19 cellular contexts compared by ENCODE assay signal in the genomic region with DNA sequence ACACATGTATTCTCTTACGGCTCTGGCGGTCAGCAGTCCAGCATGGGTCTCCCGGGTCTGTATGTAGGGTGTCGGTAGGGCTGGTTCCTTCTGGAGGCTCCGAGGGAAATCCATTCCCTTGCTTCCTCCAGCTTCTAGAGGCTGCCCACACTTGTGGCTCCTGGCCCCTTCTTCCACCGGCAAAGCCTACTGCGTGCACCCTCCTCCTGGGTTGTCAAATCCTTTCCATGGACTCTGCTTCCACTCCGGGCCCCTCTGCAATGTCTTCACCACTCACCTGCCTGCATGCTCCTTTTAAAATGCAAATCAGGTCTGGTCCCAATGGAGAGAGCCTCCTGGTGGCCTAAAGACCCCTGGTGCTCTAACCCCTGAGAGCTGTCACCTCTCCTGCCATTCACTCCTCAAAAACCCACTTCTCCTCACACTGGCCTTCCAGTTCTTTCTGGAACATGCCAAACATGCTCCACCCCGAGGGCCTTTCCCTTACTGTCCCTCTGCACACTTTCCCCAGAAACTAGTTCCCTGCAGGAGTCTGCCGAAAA.
DNase-seq lines count a peak whose midpoint lies in the region; ATAC-seq, FAIRE-seq and TF ChIP-seq lines count a peak whose summit lies in the region.
"Had no signal": no experiment of that assay in that cellular context is flagged by ENCODE, and none has a peak within 500 bp of the region (broad histone marks: within the 10 kb centered on the region; RNA-seq: fewer than 3 reads in every experiment).

No MANE protein-coding gene starts in this region.

- H3K27me3 ChIP-seq in GM23338 (ENCODE audit: insufficient read depth): no peaks in the 10 kb centered on the region
- peaks cover 34% of the 10 kb centered on the region for H3K27me3 ChIP-seq in RWPE2 (ENCODE audit: insufficient read depth, poor library complexity, severe bottlenecking)
- H3K27me3 ChIP-seq in stomach: peaks cover 0 to 6% (median 0%) of the 10 kb centered on the region in 3 donors
- H3K27me3 ChIP-seq: BLaER1 treated with 17β-estradiol and CSF1 and Interleukin-3, amounts not matched to agents 10 nM and 100 nM had no signal

- TF ChIP-seq CTCF in GM23338 (conservative IDR thresholded peaks at IDR 0.05; ENCODE audit: low read depth in 2 of 2): peak; percentile 8 to 33; a peak in 2 of 4 replicates
- TF ChIP-seq CTCF in RWPE2 (IDR thresholded peaks at IDR 0.05; ENCODE audit: poor library complexity, severe bottlenecking): no peak
- TF ChIP-seq CTCF in kidney (IDR thresholded peaks at IDR 0.05; ENCODE audit: borderline replicate concordance, extremely low read depth, insufficient read depth): no peak
- TF ChIP-seq CTCF in stomach (IDR thresholded peaks at IDR 0.05): no peak

- H3K9me3 ChIP-seq in RWPE2 (ENCODE audit: severe bottlenecking): no peaks in the 10 kb centered on the region
- H3K9me3 ChIP-seq in kidney (ENCODE audit: control insufficient read depth in 1 of 2, low read length in 2 of 2): no peaks in the 10 kb centered on the region
- H3K9me3 ChIP-seq in stomach: no peaks in the 10 kb centered on the region
- H3K9me3 ChIP-seq: BLaER1 treated with 17β-estradiol and CSF1 and Interleukin-3, amounts not matched to agents 10 nM and 100 nM had no signal

- intact Hi-C loops in kidney (cut with DNase I): no loop called here
- intact Hi-C loops in stomach (cut with DNase I; ENCODE audit: low total_unique reads): no loop called here

- H3K27ac ChIP-seq in GM23338 (ENCODE audit: low read depth) (no peak overlapping the region), RWPE2 (ENCODE audit: poor library complexity, severe bottlenecking) (no peak overlapping the region), kidney (ENCODE audit: low read depth in 2 of 2, low read length in 2 of 2) (no peak overlapping the region), stomach (no peak overlapping the region)
- H3K27ac ChIP-seq: BLaER1 treated with 17β-estradiol and CSF1 and Interleukin-3, amounts not matched to agents 10 nM and 100 nM had no signal

- H3K36me3 Mint-ChIP-seq in GM23338 (ENCODE audit: low read depth): no peaks in the 10 kb centered on the region; the same call in 2 of the 3 replicates
- H3K36me3 Mint-ChIP-seq: CD8-positive, alpha-beta memory T cell had no signal

- H3K27me3 Mint-ChIP-seq in GM23338 (ENCODE audit: insufficient read depth, low read depth, poor library complexity): peaks cover 10% of the 10 kb centered on the region

- no peaks in the 10 kb centered on the region for H4K20me1 ChIP-seq in GM23338 (replicated peaks; ENCODE audit: insufficient read depth)
- H4K20me1 ChIP-seq: BLaER1 treated with 17β-estradiol and CSF1 and Interleukin-3, amounts not matched to agents 10 nM and 100 nM had no signal

- no peak; the same call in 2 of the 3 replicates for ATAC-seq in GM23338
- no peak for ATAC-seq in RWPE2 (ENCODE audit: low read depth)
- ATAC-seq in HG03097 (IDR thresholded peaks at IDR 0.05; ENCODE audit: low FRiP score, unreplicated experiment): no peak
- ATAC-seq: Panc1, Right ventricle myocardium inferior had no signal

- TF ChIP-seq POLR2A in stomach (IDR thresholded peaks at IDR 0.05): no peak

- peaks cover 23% of the 10 kb centered on the region for H3K4me1 Mint-ChIP-seq in GM23338
- H3K4me1 Mint-ChIP-seq: CD8-positive, alpha-beta memory T cell had no signal

- DNase-seq in GM23338 (ENCODE audit: low spot score) (peak; percentile 18), RWPE2 (ENCODE audit: low spot score) (peak; percentile 32), kidney (peak; percentile 15), stomach (peak; percentile 20), GDM1 (lab: John Stamatoyannopoulos, UW) (no peak)
- no peak for DNase-seq in stimulated activated CD4-positive, alpha-beta T cell treated with anti-CD3 and anti-CD28 coated beads, Interleukin-15, amount 100 ng/mL, for 24 hours
- DNase-seq: CD8-positive, alpha-beta memory T cell; DMS53; MM.1S; NCI-H1092 treated with DMSO at 0.1 percent for 48 hours; NCI-H146; NCI-H2081; NCI-H2171 treated with DMSO at 0.1 percent for 48 hours; NCI-H446; NCI-H69 had no signal

- H3K36me3 ChIP-seq in GM23338 (ENCODE audit: insufficient read depth) (no peaks in the 10 kb centered on the region), RWPE2 (ENCODE audit: low read depth) (no peaks in the 10 kb centered on the region), kidney (ENCODE audit: control insufficient read depth in 1 of 2, insufficient read depth in 2 of 2, low read length in 2 of 2) (no peaks in the 10 kb centered on the region), stomach (no peaks in the 10 kb centered on the region)
- H3K36me3 ChIP-seq: BLaER1 treated with 17β-estradiol and CSF1 and Interleukin-3, amounts not matched to agents 10 nM and 100 nM had no signal

- H3K4me2 ChIP-seq in GM23338: no peak overlapping the region
- H3K4me2 ChIP-seq: BLaER1 treated with 17β-estradiol and CSF1 and Interleukin-3, amounts not matched to agents 10 nM and 100 nM had no signal

- H3K9ac ChIP-seq in kidney (ENCODE audit: low read length in 2 of 2): no peak overlapping the region
- H3K9ac ChIP-seq: BLaER1 treated with 17β-estradiol and CSF1 and Interleukin-3, amounts not matched to agents 10 nM and 100 nM had no signal

- FAIRE-seq in kidney (lab: Jason Lieb, UNC): no peak

- H3K79me2 ChIP-seq in GM23338 (replicated peaks; ENCODE audit: insufficient read depth): no peaks in the 10 kb centered on the region

- H3K9me2 ChIP-seq in GM23338 (ENCODE audit: insufficient read depth): no peaks in the 10 kb centered on the region

- 81 to 87% (median 82%) methylated on average over 10 of the region's 10 CpGs for WGBS in stomach, 5 donors

- H3K4me1 ChIP-seq in GM23338 (ENCODE audit: insufficient read depth): no peaks in the 10 kb centered on the region
- H3K4me1 ChIP-seq in RWPE2 (ENCODE audit: insufficient read depth, poor library complexity, severe bottlenecking): no peaks in the 10 kb centered on the region
- H3K4me1 ChIP-seq in kidney (ENCODE audit: control insufficient read depth in 1 of 2, insufficient read depth in 1 of 2, low read depth in 1 of 2, low read length in 2 of 2): peaks cover 0 to 5% of the 10 kb centered on the region in 2 donors
- peaks cover 0 to 6% (median 0%) of the 10 kb centered on the region in 4 donors for H3K4me1 ChIP-seq in stomach

- no peak for TF ChIP-seq EP300 in stomach (IDR thresholded peaks at IDR 0.05)

- no peaks in the 10 kb centered on the region; the same call in 2 of the 3 replicates for H3K9me3 Mint-ChIP-seq in GM23338
- H3K9me3 Mint-ChIP-seq: CD8-positive, alpha-beta memory T cell had no signal

- H3K4me3 Mint-ChIP-seq in GM23338: no peak overlapping the region
- H3K4me3 Mint-ChIP-seq: CD8-positive, alpha-beta memory T cell had no signal

- H3K27ac Mint-ChIP-seq in GM23338: no peak overlapping the region
- H3K27ac Mint-ChIP-seq: CD8-positive, alpha-beta memory T cell had no signal

- H2AFZ ChIP-seq in GM23338: no peak overlapping the region

- no peaks in the 10 kb centered on the region for H3F3A ChIP-seq in GM23338 (replicated peaks; ENCODE audit: low read depth)

- H3K4me3 ChIP-seq in GM23338 (no peak overlapping the region), RWPE2 (ENCODE audit: severe bottlenecking) (no peak overlapping the region), kidney (ENCODE audit: low read length in 2 of 2) (no peak overlapping the region), stomach (no peak overlapping the region)
- H3K4me3 ChIP-seq: BLaER1 treated with 17β-estradiol and CSF1 and Interleukin-3, amounts not matched to agents 10 nM and 100 nM had no signal

Comparison
In these comparisons a context has a peak if more than half of its experiments do, and no peak if none do; other contexts are left out.
1. DNase-seq: peak in GM23338 (single experiment), RWPE2 (single experiment), kidney (single experiment) and stomach (single experiment); none in stimulated activated CD4-positive, alpha-beta T cell treated with anti-CD3 and anti-CD28 coated beads, Interleukin-15, amount 100 ng/mL, for 24 hours (single experiment) and GDM1 (single experiment).
2. CTCF ChIP-seq: peak in GM23338 (2 of 2); none in RWPE2 (single experiment), kidney (single experiment) and stomach (0 of 7).